Comparison of ENCODE assay signal across 21 cellular contexts in the genomic region with DNA sequence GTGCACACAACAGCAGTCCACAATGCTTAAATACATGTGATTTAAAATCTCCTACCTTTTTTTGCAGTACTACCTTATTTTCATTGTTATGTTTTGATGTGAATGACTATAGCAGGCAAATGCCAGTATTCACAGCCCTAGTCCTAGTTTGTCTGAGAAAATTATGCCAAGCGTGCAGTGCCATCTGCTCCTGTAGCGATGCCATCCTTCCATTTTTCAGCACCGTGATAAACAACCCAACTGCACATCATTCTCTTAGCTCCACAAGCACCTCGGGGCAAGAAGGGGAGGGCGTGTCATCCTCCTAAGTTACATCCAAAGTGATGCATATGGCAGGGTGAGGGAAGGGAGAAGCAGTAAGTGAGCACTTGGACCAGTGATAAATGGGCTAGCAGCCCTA.
"Had no signal": no experiment of that assay in that cellular context is flagged by ENCODE, and none has a peak within 500 bp of the region (broad histone marks: within the 10 kb centered on the region; RNA-seq: fewer than 3 reads in every experiment).

No MANE protein-coding gene starts in this region.

- ATAC-seq: effector memory CD8-positive, alpha-beta T cell; gastrocnemius medialis; heart right ventricle; naive thymus-derived CD4-positive, alpha-beta T cell; psoas muscle; right lobe of liver; stimulated activated memory B cell treated with anti-CD40 and anti-IgM and Interleukin-4, amounts not matched to agents 10 μg/mL and 1 μg/mL and 100 μg/mL, for 72 hours; stimulated activated naive CD8-positive, alpha-beta T cell treated with anti-CD3 and anti-CD28 coated beads, Interleukin-15, amount 100 ng/mL, for 72 hours had no signal

- H3K4me3 ChIP-seq: esophagus muscularis mucosa, gastrocnemius medialis, heart right ventricle, psoas muscle, right lobe of liver, spleen, thoracic aorta, transverse colon had no signal

- H3K9me3 ChIP-seq: esophagus muscularis mucosa, gastrocnemius medialis, heart right ventricle, psoas muscle, right lobe of liver, thoracic aorta, transverse colon had no signal

- H3K36me3 ChIP-seq: esophagus muscularis mucosa, gastrocnemius medialis, heart right ventricle, right lobe of liver, spleen, thoracic aorta, transverse colon had no signal

- DNase-seq: effector memory CD8-positive, alpha-beta T cell; gastrocnemius medialis; heart right ventricle; hypothalamus; kidney glomerular epithelial cell; mammary epithelial cell; naive thymus-derived CD4-positive, alpha-beta T cell; nephron progenitor cell; psoas muscle; retina; right lobe of liver; spleen; stimulated activated CD4-positive, alpha-beta T cell treated with anti-CD3 and anti-CD28 coated beads, Interleukin-15, amount 100 ng/mL, for 24 hours; stimulated activated CD4-positive, alpha-beta T cell treated with anti-CD3 and anti-CD28 coated beads, Interleukin-1b, Interleukin-23, amount 100 ng/mL, for 48 hours; stimulated activated CD4-positive, alpha-beta T cell treated with anti-CD3 and anti-CD28 coated beads, Interleukin-4, amount 100 ng/mL, for 24 hours; stimulated activated naive CD8-positive, alpha-beta T cell treated with anti-CD3 and anti-CD28 coated beads, Interleukin-15, amount 100 ng/mL, for 72 hours; transverse colon had no signal

- H3K27me3 ChIP-seq: esophagus muscularis mucosa, gastrocnemius medialis, heart right ventricle, right lobe of liver, spleen, transverse colon had no signal

- H3K4me1 ChIP-seq: esophagus muscularis mucosa, gastrocnemius medialis, heart right ventricle, parathyroid adenoma, psoas muscle, right lobe of liver, spleen, transverse colon had no signal
